1 cellular context compared by ENCODE assay signal in genomic region chr6:87772597-87773530, GRCh38.
TF ChIP-seq lines count a peak whose summit lies in the region.

No MANE protein-coding gene starts in this region.

TF ChIP-seq in HepG2, 621 proteins besides CTCF, POLR2A, EP300 and RAD21 (continued from another document and continues in another):
- TF ChIP-seq HNF1A (IDR thresholded peaks at IDR 0.05; ENCODE audit: low read depth), result peak; percentile 68
- peak; percentile 81; the same call in 1 of the 2 replicates for TF ChIP-seq HNF1A (CRISPR knock-in tag; IDR thresholded peaks at IDR 0.05; ENCODE audit: borderline replicate concordance)
- TF ChIP-seq USF2 (IDR thresholded peaks at IDR 0.05; ENCODE audit: low read depth, low read length), result no peak
- TF ChIP-seq USF2 (CRISPR knock-in tag; IDR thresholded peaks at IDR 0.05; ENCODE audit: borderline replicate concordance), result peak; percentile 48; the same call in 1 of the 2 replicates
- TF ChIP-seq HNF4G (IDR thresholded peaks at IDR 0.05; ENCODE audit: borderline replicate concordance, low read depth, low read length), result no peak
- no peak for TF ChIP-seq HNF4G (CRISPR knock-in tag; IDR thresholded peaks at IDR 0.05; ENCODE audit: borderline replicate concordance, low read depth)
- no peak for TF ChIP-seq NONO (IDR thresholded peaks at IDR 0.05)
- TF ChIP-seq NONO (CRISPR knock-in tag; conservative IDR thresholded peaks at IDR 0.05), result 0 out of 2 replicates have a peak, but pooled peaks have one; percentile 8
- TF ChIP-seq EEA1 (CRISPR knock-in tag; IDR thresholded peaks at IDR 0.05; ENCODE audit: borderline replicate concordance), result no peak
- TF ChIP-seq DPF2 (CRISPR knock-in tag; IDR thresholded peaks at IDR 0.05; ENCODE audit: borderline replicate concordance, low read depth), result 0 out of 2 replicates have a peak, but pooled peaks have one; percentile 25
- TF ChIP-seq ZNF350 (CRISPR knock-in tag; IDR thresholded peaks at IDR 0.05; ENCODE audit: borderline replicate concordance, low read depth), result peak; percentile 57; the same call in 1 of the 2 replicates
- TF ChIP-seq CCDC6 (CRISPR knock-in tag; IDR thresholded peaks at IDR 0.05), result 0 out of 2 replicates have a peak, but pooled peaks have one; percentile 13
- TF ChIP-seq MZF1 (CRISPR knock-in tag; IDR thresholded peaks at IDR 0.05; ENCODE audit: borderline replicate concordance), result 0 out of 2 replicates have a peak, but pooled peaks have one; percentile 46
- peak; percentile 89 for TF ChIP-seq SALL1 (CRISPR knock-in tag; IDR thresholded peaks at IDR 0.05)
- TF ChIP-seq ZNF282 (IDR thresholded peaks at IDR 0.05; ENCODE audit: partially characterized antibody), result no peak
- TF ChIP-seq CBFB (CRISPR knock-in tag; IDR thresholded peaks at IDR 0.05), result 0 out of 2 replicates have a peak, but pooled peaks have one; percentile 22
- peak; percentile 83 for TF ChIP-seq MED1 (CRISPR knock-in tag; IDR thresholded peaks at IDR 0.05)
- no peak for TF ChIP-seq IRF1 (CRISPR knock-in tag; IDR thresholded peaks at IDR 0.05; ENCODE audit: low read depth)
- 0 out of 2 replicates have a peak, but pooled peaks have one; percentile 63 for TF ChIP-seq GTF3A (CRISPR knock-in tag; conservative IDR thresholded peaks at IDR 0.05)
- no peak for TF ChIP-seq ZC3H4 (CRISPR knock-in tag; IDR thresholded peaks at IDR 0.05; ENCODE audit: borderline replicate concordance)
- TF ChIP-seq ZNF646 (CRISPR knock-in tag; IDR thresholded peaks at IDR 0.05), result no peak
- TF ChIP-seq FOXA1 (IDR thresholded peaks at IDR 0.05), result no peak
- peak; percentile 45 for TF ChIP-seq FOXA1 (CRISPR knock-in tag; IDR thresholded peaks at IDR 0.05)
- TF ChIP-seq SYNCRIP (IDR thresholded peaks at IDR 0.05; ENCODE audit: insufficient read depth, low read depth, low read length), result no peak
- no peak for TF ChIP-seq ADNP (CRISPR knock-in tag; IDR thresholded peaks at IDR 0.05)
- no peak for TF ChIP-seq HMG20A (CRISPR knock-in tag; IDR thresholded peaks at IDR 0.05; ENCODE audit: borderline replicate concordance)
- TF ChIP-seq ZNF354B (CRISPR knock-in tag; IDR thresholded peaks at IDR 0.05), result no peak
- no peak; the same call in 1 of the 2 replicates for TF ChIP-seq NR2F6 (IDR thresholded peaks at IDR 0.05)
- peak; percentile 68 for TF ChIP-seq NR2F6 (CRISPR knock-in tag; IDR thresholded peaks at IDR 0.05)
- TF ChIP-seq BCL3 (CRISPR knock-in tag; IDR thresholded peaks at IDR 0.05), result no peak
- TF ChIP-seq SP4 (CRISPR knock-in tag; IDR thresholded peaks at IDR 0.05), result 0 out of 2 replicates have a peak, but pooled peaks have one; percentile 37
- TF ChIP-seq ZNF580 (CRISPR knock-in tag; IDR thresholded peaks at IDR 0.05; ENCODE audit: borderline replicate concordance, low read depth), result peak; percentile 85; the same call in 1 of the 2 replicates
- TF ChIP-seq HNRNPK (IDR thresholded peaks at IDR 0.05; ENCODE audit: low read depth, low read length, poor library complexity, severe bottlenecking), result no peak
- peak; percentile 46 for TF ChIP-seq THAP11 (CRISPR knock-in tag; IDR thresholded peaks at IDR 0.05)
- TF ChIP-seq GMEB2 (CRISPR knock-in tag; IDR thresholded peaks at IDR 0.05; ENCODE audit: low read depth), result no peak
- peak; percentile 37; the same call in 1 of the 2 replicates for TF ChIP-seq ESRRA (CRISPR knock-in tag; IDR thresholded peaks at IDR 0.05; ENCODE audit: low read depth)
- TF ChIP-seq ARNT (IDR thresholded peaks at IDR 0.05), result no peak
- no peak for TF ChIP-seq NPAS2 (CRISPR knock-in tag; IDR thresholded peaks at IDR 0.05; ENCODE audit: borderline replicate concordance)
- TF ChIP-seq YEATS2 (CRISPR knock-in tag; IDR thresholded peaks at IDR 0.05; ENCODE audit: borderline replicate concordance), result no peak; the same call in 1 of the 2 replicates
- TF ChIP-seq KLF11 (CRISPR knock-in tag; IDR thresholded peaks at IDR 0.05), result peak; percentile 27; the same call in 1 of the 2 replicates
- no peak for TF ChIP-seq SMAD3 (CRISPR knock-in tag; IDR thresholded peaks at IDR 0.05)
- peak; percentile 56; the same call in 1 of the 2 replicates for TF ChIP-seq WIZ (CRISPR knock-in tag; IDR thresholded peaks at IDR 0.05)
- no peak for TF ChIP-seq ZNF101 (CRISPR knock-in tag; IDR thresholded peaks at IDR 0.05; ENCODE audit: borderline replicate concordance, low read depth)
- no peak for TF ChIP-seq SCMH1 (CRISPR knock-in tag; IDR thresholded peaks at IDR 0.05; ENCODE audit: borderline replicate concordance)
- 0 out of 4 replicates have a peak, but pooled peaks of 1 of the 2 experiments have one; percentile 35 for TF ChIP-seq HMGXB4 (CRISPR knock-in tag; IDR thresholded peaks at IDR 0.05; ENCODE audit: borderline replicate concordance in 1 of 2, low read depth in 1 of 2)
- no peak for TF ChIP-seq ZEB1 (IDR thresholded peaks at IDR 0.05; ENCODE audit: insufficient replicate concordance, low read depth)
- no peak for TF ChIP-seq RELA (CRISPR knock-in tag; IDR thresholded peaks at IDR 0.05)
- TF ChIP-seq HOXA3 (CRISPR knock-in tag; IDR thresholded peaks at IDR 0.05), result peak; percentile 25; the same call in 1 of the 2 replicates
- peak; percentile 77 for TF ChIP-seq PHF21A (CRISPR knock-in tag; IDR thresholded peaks at IDR 0.05)
